1 cellular context compared by ENCODE assay signal in the genomic region with DNA sequence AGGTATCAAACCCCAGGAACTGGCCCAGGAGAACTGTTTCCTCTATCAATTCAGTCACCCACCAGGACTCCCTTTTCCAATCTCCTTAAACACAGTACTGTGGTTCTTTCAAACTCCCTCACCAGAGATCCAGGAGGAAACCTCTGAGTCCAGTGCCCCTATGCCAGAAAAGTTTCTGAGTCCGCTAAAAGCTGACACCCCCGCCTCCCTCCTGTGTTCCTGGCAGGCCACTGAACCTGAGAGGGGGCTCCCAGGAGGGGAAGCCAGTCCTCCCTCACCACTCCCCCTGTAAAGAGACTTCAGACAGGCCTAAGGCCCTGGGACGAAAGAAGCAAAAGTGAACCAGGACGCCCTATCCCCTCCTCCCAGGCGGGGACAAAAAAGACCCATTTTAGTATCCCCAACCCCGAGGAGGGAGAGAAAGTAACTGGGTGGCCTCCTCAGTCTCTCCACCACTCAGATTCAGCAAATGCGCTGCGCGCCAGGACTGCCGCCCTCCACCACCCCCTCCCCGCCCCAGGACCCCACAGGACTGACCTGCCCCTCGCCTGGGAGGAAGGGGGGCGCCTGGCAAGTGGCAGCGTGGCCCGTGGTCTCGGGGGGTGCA.
TF ChIP-seq lines count a peak whose summit lies in the region.

No MANE protein-coding gene starts in this region.

TF ChIP-seq in endothelial cell of umbilical vein, 7 proteins besides CTCF, POLR2A, EP300 and RAD21:
- TF ChIP-seq JUN (IDR thresholded peaks at IDR 0.05; ENCODE audit: borderline replicate concordance, insufficient read depth, insufficient read length, low read depth) (no peak), EZH2 (IDR thresholded peaks at IDR 0.05; ENCODE audit: borderline replicate concordance, low read depth, low read length, severe bottlenecking) (no peak), MAX (IDR thresholded peaks at IDR 0.05; ENCODE audit: insufficient read depth, insufficient read length) (no peak), POLR2AphosphoS5 (IDR thresholded peaks at IDR 0.05; ENCODE audit: insufficient read depth, low read depth, low read length) (no peak), GATA2 (IDR thresholded peaks at IDR 0.05; ENCODE audit: insufficient read depth, insufficient read length, low read depth, low read length) (no peak), MYC (IDR thresholded peaks at IDR 0.05; ENCODE audit: low read depth, low read length) (no peak)
TF ChIP-seq in endothelial cell of umbilical vein: peak in this region for 0.
